ENCODE assay signal across 8 cellular contexts in the genomic region with DNA sequence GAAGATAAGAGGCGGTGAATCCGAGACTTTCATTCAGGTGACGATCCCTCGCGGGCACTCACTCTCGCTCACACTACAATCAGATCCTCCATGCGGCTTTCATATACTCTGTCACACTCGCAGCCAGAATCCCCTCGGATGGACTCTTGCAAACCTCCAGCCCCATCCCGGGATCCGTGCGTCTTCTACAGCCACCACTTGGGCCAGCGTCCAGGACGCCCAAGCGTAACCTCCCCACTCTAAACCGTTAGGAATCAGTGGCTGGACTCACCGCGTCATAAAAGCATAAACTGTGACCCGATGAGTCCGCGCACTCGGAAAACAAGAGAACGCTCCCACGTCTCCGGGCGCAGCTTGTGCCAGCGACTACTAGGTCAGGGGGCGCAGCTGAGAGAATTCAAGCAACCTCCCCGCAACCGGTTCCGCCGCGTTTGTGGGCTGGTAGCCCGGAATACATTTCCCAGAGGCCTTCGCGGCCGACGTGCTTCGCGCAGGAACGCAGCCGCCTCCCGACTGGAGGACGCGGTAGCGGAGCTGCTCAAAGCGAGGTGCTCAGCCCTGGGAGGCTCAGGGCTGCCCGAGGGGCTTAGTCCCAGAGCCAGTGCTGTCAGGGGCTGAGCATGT.
DNase-seq lines count a peak whose midpoint lies in the region; ATAC-seq, FAIRE-seq and TF ChIP-seq lines count a peak whose summit lies in the region.

No MANE protein-coding gene starts in this region.

- peak overlapping the region; percentile 78 to 89 for H3K27ac ChIP-seq in coronary artery
- peak overlapping the region; percentile 81 for H3K27ac ChIP-seq in layer of hippocampus (ENCODE audit: low read depth, low read length)

- TF ChIP-seq POLR2A in NB4 (IDR thresholded peaks at IDR 0.05; ENCODE audit: extremely low read depth, insufficient read length): peak; percentile 43

- FAIRE-seq in D721Med (lab: Jason Lieb, UNC): no peak

- DNase-seq in D721Med (ENCODE audit: insufficient read length, low spot score) (peak; percentile 88), NB4 (ENCODE audit: low read depth) (peak; percentile 90), coronary artery (ENCODE audit: low spot score) (peak; percentile 89)
- DNase-seq in activated CD4-positive, alpha-beta T cell treated with anti-CD3 and anti-CD28 coated beads, Interleukin-2, amount 50 U/mL, for 1 hour: peak; percentile 71
- peak; percentile 51 to 62 for DNase-seq in stimulated activated CD4-positive, alpha-beta T cell treated with anti-CD3 and anti-CD28 coated beads, Interleukin-15, amount 100 ng/mL, for 1 hour (ENCODE audit: low read depth in 1 of 2, low spot score in 1 of 2)

- ATAC-seq in GM18858 (IDR thresholded peaks at IDR 0.05; ENCODE audit: unreplicated experiment): no peak
- ATAC-seq in GM21515 (IDR thresholded peaks at IDR 0.05; ENCODE audit: unreplicated experiment): no peak

- no peaks in the 10 kb centered on the region for H3K27me3 ChIP-seq in layer of hippocampus (ENCODE audit: control insufficient read depth, insufficient read depth, low read length)

- H3K4me3 ChIP-seq in NB4 (ENCODE audit: low read depth, low read length): peak overlapping the region; percentile 60
- H3K4me3 ChIP-seq in coronary artery: peak overlapping the region; percentile 89

- TF ChIP-seq CTCF in D721Med (IDR thresholded peaks at IDR 0.05; ENCODE audit: insufficient read depth, missing control alignments) (peak; percentile 33), NB4 (IDR thresholded peaks at IDR 0.05; ENCODE audit: low read depth, low read length) (no peak), coronary artery (IDR thresholded peaks at IDR 0.05) (no peak)
